ENCODE assay signal across 1 cellular context in the genomic region with DNA sequence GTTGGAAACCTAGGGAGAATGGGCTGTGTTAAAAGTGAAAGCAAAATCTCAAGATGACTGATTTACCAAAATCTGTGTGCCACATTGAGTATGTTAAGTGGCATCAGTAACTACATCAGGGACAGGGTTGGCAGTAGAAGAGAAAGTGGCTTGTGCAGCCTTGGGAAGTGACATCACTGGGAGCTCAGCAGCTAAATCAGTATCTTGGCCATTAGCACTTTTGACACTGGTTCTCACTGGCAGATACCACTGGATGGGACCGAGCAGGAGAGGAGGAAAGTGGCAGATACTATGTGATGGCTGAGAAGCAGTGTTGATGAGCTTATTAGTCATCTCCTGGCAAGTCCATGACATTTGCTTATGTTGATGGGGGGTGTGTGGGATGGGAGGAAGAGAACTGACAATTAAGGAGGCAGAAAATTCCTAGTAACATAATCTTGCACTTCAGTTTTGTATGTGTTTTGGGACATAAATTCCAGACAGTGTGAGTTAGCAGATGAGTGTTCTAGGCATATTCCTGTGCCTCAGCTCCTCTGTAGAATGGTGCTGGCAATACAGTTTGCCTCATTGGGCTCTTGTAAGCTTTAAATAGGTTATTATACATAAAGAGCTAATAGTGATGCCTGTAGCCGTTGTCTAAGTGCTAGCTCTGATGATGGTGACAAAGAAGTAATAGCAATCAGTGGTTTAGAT.
A peak's percentile ranks its signal among the peaks of the same experiment; 100 is the strongest.
TF ChIP-seq lines count a peak whose summit lies in the region.

No MANE protein-coding gene starts in this region.

TF ChIP-seq in IMR-90, 13 proteins besides CTCF, POLR2A, EP300 and RAD21 (continued from another document):
- peak; percentile 10; the same call in 1 of the 2 replicates for TF ChIP-seq SMC3 (IDR thresholded peaks at IDR 0.05; ENCODE audit: low read depth, low read length)
